10 cellular contexts compared by ENCODE assay signal in the genomic region with DNA sequence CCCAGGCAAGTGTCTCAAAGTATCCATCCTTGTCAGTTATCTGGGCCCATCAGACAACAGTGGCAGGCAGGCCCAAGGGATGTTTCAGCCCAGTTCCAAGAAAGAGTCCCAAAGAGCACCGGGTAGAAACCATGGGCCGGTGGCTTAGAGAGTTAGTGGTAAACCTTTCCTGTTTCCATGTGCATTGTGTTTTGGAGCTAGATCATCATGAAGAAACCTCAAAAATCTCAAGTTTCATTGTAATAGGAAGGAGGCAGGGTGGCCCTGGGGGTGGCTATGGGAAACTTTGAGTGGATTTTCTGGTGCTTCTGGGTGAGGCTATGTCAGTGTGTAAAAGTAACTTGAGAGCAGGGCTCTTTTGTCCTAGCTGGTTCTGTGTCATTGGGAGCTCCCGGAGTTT.
DNase-seq lines count a peak whose midpoint lies in the region; ATAC-seq, FAIRE-seq and TF ChIP-seq lines count a peak whose summit lies in the region.
"Had no signal": no experiment of that assay in that cellular context is flagged by ENCODE, and none has a peak within 500 bp of the region (broad histone marks: within the 10 kb centered on the region; RNA-seq: fewer than 3 reads in every experiment).

No MANE protein-coding gene starts in this region.

- H3K27ac Mint-ChIP-seq in activated naive CD4-positive, alpha-beta T cell treated with anti-CD3 and anti-CD28 coated beads, Interleukin-2, amount 50 U/mL, for 72 hours, result peak overlapping the region in 1 of 2 donors; percentile 42
- H3K27ac Mint-ChIP-seq in nephron progenitor cell, result peak overlapping the region; percentile 2

- H3K79me2 ChIP-seq in GM23248 (ENCODE audit: insufficient read depth) (peaks cover 72% of the 10 kb centered on the region), PC-3 (ENCODE audit: low read length) (peaks cover 31% of the 10 kb centered on the region)

- intact Hi-C loops in PC-3 (cut with micrococcal nuclease), result no loop called here
- intact Hi-C loops in A673 (cut with micrococcal nuclease; ENCODE audit: unreplicated experiment), result no loop called here

- in situ Hi-C loops in GM23248 (cut with MboI), result no loop called here

- H3K4me2 ChIP-seq in GM23248 (ENCODE audit: unreplicated experiment) (no peak overlapping the region), PC-3 (ENCODE audit: low read length) (0 out of 2 replicates have a peak overlapping the region, but pooled peaks have one; percentile 12)

- CTCF ChIA-PET in PC-3 (lab: Charles Lee), result no interaction called here
- CTCF ChIA-PET in A673 (lab: Charles Lee), result no interaction called here

- H3K27me3 Mint-ChIP-seq in nephron progenitor cell (ENCODE audit: low read depth, poor library complexity), result peaks cover 6% of the 10 kb centered on the region

- H2AFZ ChIP-seq in GM23248, result no peak overlapping the region
- H2AFZ ChIP-seq in PC-3 (ENCODE audit: low read length), result no peak overlapping the region

- H3K4me3 ChIP-seq in GM23248 (no peak overlapping the region), PC-3 (ENCODE audit: low read length) (no peak overlapping the region), A673 (ENCODE audit: low read depth, low read length, poor library complexity, severe bottlenecking) (no peak overlapping the region)

- no peaks in the 10 kb centered on the region for H3K36me3 Mint-ChIP-seq in activated naive CD4-positive, alpha-beta T cell treated with anti-CD3 and anti-CD28 coated beads, Interleukin-2, amount 50 U/mL, for 72 hours
- H3K36me3 Mint-ChIP-seq in nephron progenitor cell (ENCODE audit: low read depth), result no peaks in the 10 kb centered on the region

- ATAC-seq in PC-3, result 0 out of 2 replicates have a peak, but pooled peaks have one; percentile 8
- peak; percentile 57 to 73 for ATAC-seq in activated naive CD4-positive, alpha-beta T cell treated with anti-CD3 and anti-CD28 coated beads, Interleukin-2, amount 50 U/mL, for 72 hours
- no peak for ATAC-seq in GM21447 (IDR thresholded peaks at IDR 0.05; ENCODE audit: unreplicated experiment)

- TF ChIP-seq CTCF in PC-3 (conservative IDR thresholded peaks at IDR 0.05; ENCODE audit: low read depth, low read length) (no peak), nephron progenitor cell (IDR thresholded peaks at IDR 0.05) (no peak), A673 (conservative IDR thresholded peaks at IDR 0.05; ENCODE audit: low read depth, low read length) (no peak)

- H3K36me3 ChIP-seq in GM23248 (ENCODE audit: low read depth), result no peaks in the 10 kb centered on the region
- no peaks in the 10 kb centered on the region for H3K36me3 ChIP-seq in PC-3 (ENCODE audit: low read depth, low read length)
- no peaks in the 10 kb centered on the region for H3K36me3 ChIP-seq in A673 (ENCODE audit: insufficient read depth, low read length, poor library complexity, severe bottlenecking)

- no peaks in the 10 kb centered on the region for H3K9me3 ChIP-seq in GM23248 (ENCODE audit: low read depth)
- H3K9me3 ChIP-seq in PC-3 (ENCODE audit: low read length), result no peaks in the 10 kb centered on the region
- no peaks in the 10 kb centered on the region for H3K9me3 ChIP-seq in A673 (ENCODE audit: low read depth, low read length, poor library complexity, severe bottlenecking)

- H4K20me1 ChIP-seq in GM23248 (ENCODE audit: insufficient read depth) (no peaks in the 10 kb centered on the region), PC-3 (ENCODE audit: low read length) (no peaks in the 10 kb centered on the region)

- peaks cover 55% of the 10 kb centered on the region for H3K4me1 Mint-ChIP-seq in nephron progenitor cell

- H3F3A ChIP-seq in GM23248 (ENCODE audit: insufficient read depth), result peaks cover 33% of the 10 kb centered on the region
- no peaks in the 10 kb centered on the region for H3F3A ChIP-seq in PC-3 (ENCODE audit: low read length, unreplicated experiment)

- POLR2A ChIA-PET in PC-3 (lab: Charles Lee; ENCODE audit: unreplicated experiment) (no interaction called here), A673 (lab: Charles Lee; ENCODE audit: low non-redundant PET) (no interaction called here)

- H3K27me3 ChIP-seq in GM23248 (replicated peaks; ENCODE audit: insufficient read depth), result no peaks in the 10 kb centered on the region
- H3K27me3 ChIP-seq in PC-3 (ENCODE audit: low read length), result no peaks in the 10 kb centered on the region
- H3K27me3 ChIP-seq in A673 (replicated peaks; ENCODE audit: insufficient read depth, low read depth, low read length, poor library complexity), result no peaks in the 10 kb centered on the region

- WGBS in GM23248 (ENCODE audit: low coverage in 1 of 2, low lambda C conversion rate in 2 of 2, missing lambda C conversion rate in 2 of 2), 2 experiments, result 91 to 100% methylated on average over 3 of the region's 3 CpGs

- FAIRE-seq in RCC 7860 (lab: Jason Lieb, UNC), result no peak

- no peaks in the 10 kb centered on the region for H3K9me2 ChIP-seq in GM23248 (ENCODE audit: insufficient read depth)
- no peaks in the 10 kb centered on the region for H3K9me2 ChIP-seq in PC-3 (replicated peaks; ENCODE audit: low read length)

- H3K4me1 ChIP-seq in GM23248 (ENCODE audit: insufficient read depth), result peaks cover 54% of the 10 kb centered on the region
- peaks cover 45% of the 10 kb centered on the region for H3K4me1 ChIP-seq in PC-3 (ENCODE audit: insufficient read depth, low read length)
- H3K4me1 ChIP-seq in A673 (ENCODE audit: insufficient read depth, low read length, poor library complexity, severe bottlenecking), result peaks cover 29% of the 10 kb centered on the region

- no peaks in the 10 kb centered on the region for H3K9me3 Mint-ChIP-seq in activated naive CD4-positive, alpha-beta T cell treated with anti-CD3 and anti-CD28 coated beads, Interleukin-2, amount 50 U/mL, for 72 hours
- H3K9me3 Mint-ChIP-seq in nephron progenitor cell, result no peaks in the 10 kb centered on the region

- no peak overlapping the region for H3K4me3 Mint-ChIP-seq in nephron progenitor cell

- H3K9ac ChIP-seq in GM23248 (no peak overlapping the region), PC-3 (ENCODE audit: low read length) (no peak overlapping the region)

- BruUV-seq in PC-3 (replicated peaks; lab: Mats Ljungman, UMichigan), result no TSS peak
- BruUV-seq in A673 (replicated peaks; lab: Mats Ljungman, UMichigan), result no TSS peak

- H3K27ac ChIP-seq in GM23248 (no peak overlapping the region), PC-3 (ENCODE audit: low read length) (peak overlapping the region; percentile 14; the same call in 1 of the 2 replicates), A673 (ENCODE audit: low read depth, low read length, poor library complexity, severe bottlenecking) (no peak overlapping the region)

- DNase-seq in GM23248, result peak; percentile 38
- peak; percentile 39 for DNase-seq in PC-3
- DNase-seq in activated naive CD4-positive, alpha-beta T cell treated with anti-CD3 and anti-CD28 coated beads, Interleukin-2, amount 50 U/mL, for 72 hours (ENCODE audit: low spot score in 2 of 2), result peak in 1 of 2 donors; percentile 29
- no peak for DNase-seq in nephron progenitor cell
- no peak for DNase-seq in Ammon's horn (ENCODE audit: low spot score)
- no peak for DNase-seq in RCC 7860 (ENCODE audit: low spot score)
- DNase-seq in A673 (ENCODE audit: low spot score), result no peak
- DNase-seq: NCI-H1436; NK-92 treated with Interleukin-12 subunit alpha and Interleukin-12 subunit beta, amount 100 ng/mL, for 24 hours had no signal

Comparison
In these comparisons a context has a peak if more than half of its experiments do, and no peak if none do; other contexts are left out.
1. DNase-seq: peak in GM23248 (single experiment) and PC-3 (single experiment); none in nephron progenitor cell (single experiment), Ammon's horn (single experiment), RCC 7860 (single experiment) and A673 (single experiment).